Comparison of ENCODE assay signal across 8 cellular contexts in genomic region chr6:43247115-43247999, GRCh38. TPM values are rescaled to one million over a fixed set of nuclear protein-coding genes. Genes with fewer than 3 reads are reported as not detected.
DNase-seq lines count a peak whose midpoint lies in the region; ATAC-seq, FAIRE-seq and TF ChIP-seq lines count a peak whose summit lies in the region.

No MANE protein-coding gene starts in this region.

- intact Hi-C loops in IMR-90 (cut with micrococcal nuclease) (no loop called here), stomach (cut with DNase I; ENCODE audit: low total_unique reads) (no loop called here)

- H3K4me1 ChIP-seq in IMR-90 (ENCODE audit: control insufficient read depth, insufficient read depth, low read length) (no peaks in the 10 kb centered on the region; the same call in 1 of the 2 replicates), neural progenitor cell (peaks cover 14% of the 10 kb centered on the region), stomach (peaks cover 10 to 22% (median 19%) of the 10 kb centered on the region in 4 donors)

- no peak overlapping the region for H3K27ac ChIP-seq in IMR-90 (ENCODE audit: insufficient read depth, low read length)
- H3K27ac ChIP-seq in neural progenitor cell = no peak overlapping the region
- H3K27ac ChIP-seq in stomach = peak overlapping the region in 4 of 5 donors; percentile 35 to 58 (median 56)

- peak overlapping the region; percentile 69 for H3K27ac Mint-ChIP-seq in neural progenitor cell

- H3K36me3 ChIP-seq in IMR-90 (ENCODE audit: control insufficient read depth, insufficient read depth, low read length) (no peaks in the 10 kb centered on the region), neural progenitor cell (no peaks in the 10 kb centered on the region), stomach (no peaks in the 10 kb centered on the region)

- peaks cover 16% of the 10 kb centered on the region for H3F3A ChIP-seq in neural progenitor cell (ENCODE audit: low read depth)

- H3K9me3 Mint-ChIP-seq in neural progenitor cell = no peaks in the 10 kb centered on the region

- no peak for TF ChIP-seq EP300 in stomach (IDR thresholded peaks at IDR 0.05)

- peak; percentile 85 for ATAC-seq in GM21526 (IDR thresholded peaks at IDR 0.05; ENCODE audit: low FRiP score, unreplicated experiment)
- ATAC-seq in IMR-90 (ENCODE audit: low read depth) = peak; percentile 97

- in situ Hi-C loops in IMR-90 (cut with MboI; ENCODE audit: low sequenced_read_pairs) = no loop called here

- H4K5ac ChIP-seq in IMR-90 (ENCODE audit: low read depth, low read length) = no peak overlapping the region

- WGBS in IMR-90 (ENCODE audit: extremely low coverage in 2 of 2, insufficient read length in 1 of 2), 2 experiments = 10% methylated on average over 9 of the region's 46 CpGs; no CpG with 5 or more reads in 1 of the 2 experiments
- 1 to 3% (median 2%) methylated on average over 42 to 46 of the region's 46 CpGs for WGBS in stomach, 5 donors

- H3K4me3 ChIP-seq in IMR-90 (ENCODE audit: insufficient read depth, low read depth, low read length) (peak overlapping the region; percentile 36), neural progenitor cell (peak overlapping the region; percentile 91), stomach (peak overlapping the region; percentile 55 to 84 (median 68))

- H2BK20ac ChIP-seq in IMR-90 (ENCODE audit: low read depth, low read length) = no peak overlapping the region

- H3K14ac ChIP-seq in IMR-90 (replicated peaks; ENCODE audit: low read depth, low read length) = no peak overlapping the region

- BruUV-seq in IMR-90 (replicated peaks; lab: Mats Ljungman, UMichigan) = no TSS peak

- TF ChIP-seq CTCF in IMR-90 (conservative IDR thresholded peaks at IDR 0.05; ENCODE audit: low read depth, low read length) = no peak
- no peak for TF ChIP-seq CTCF in neural progenitor cell (IDR thresholded peaks at IDR 0.05)
- no peak for TF ChIP-seq CTCF in stomach (IDR thresholded peaks at IDR 0.05)

- H3K79me1 ChIP-seq in IMR-90 (ENCODE audit: low read depth in 1 of 2, low read length in 2 of 2) = no peaks in the 10 kb centered on the region

- H3K27me3 ChIP-seq in IMR-90 (ENCODE audit: control insufficient read depth, insufficient read depth, low read length) (peaks cover 80% of the 10 kb centered on the region), neural progenitor cell (peaks cover 49% of the 10 kb centered on the region), stomach (peaks cover 6 to 76% (median 43%) of the 10 kb centered on the region in 3 donors)

- no peak overlapping the region for H2BK5ac ChIP-seq in IMR-90 (ENCODE audit: low read depth, low read length, poor library complexity, severe bottlenecking)

- H4K91ac ChIP-seq in IMR-90 (ENCODE audit: insufficient read depth, low read depth, low read length) = no peak overlapping the region

- no peak overlapping the region for H2AK5ac ChIP-seq in IMR-90 (ENCODE audit: low read depth, low read length)

- H3K9me3 ChIP-seq in IMR-90 (ENCODE audit: control insufficient read depth, insufficient read depth, low read length) (no peaks in the 10 kb centered on the region), neural progenitor cell (ENCODE audit: low read depth) (no peaks in the 10 kb centered on the region), stomach (no peaks in the 10 kb centered on the region)

- POLR2A ChIA-PET in IMR-90 (lab: Charles Lee; ENCODE audit: unreplicated experiment) = no interaction called here

- no peak overlapping the region for H2BK15ac ChIP-seq in IMR-90 (ENCODE audit: low read depth, low read length)

- CTCF ChIA-PET in IMR-90 (lab: Yijun Ruan, JAX) = no interaction called here

- no peak for FAIRE-seq in frontal cortex (lab: Jason Lieb, UNC)

- H3K56ac ChIP-seq in IMR-90 (ENCODE audit: extremely low read depth, insufficient read depth, low read length) = no peak overlapping the region

- H3K4me2 ChIP-seq in IMR-90 (ENCODE audit: low read depth, low read length) = peak overlapping the region; percentile 93
- H3K4me2 ChIP-seq in neural progenitor cell = peak overlapping the region; percentile 97

- peak; percentile 97 for DNase-seq in D341Med (ENCODE audit: low spot score)
- DNase-seq in IMR-90 = peak; percentile 13
- DNase-seq in RPMI7951 (ENCODE audit: low read depth) = peak; percentile 43
- DNase-seq in activated gamma-delta T cell (lab: John Stamatoyannopoulos, UW) = peak; percentile 45
- peak; percentile 88 to 90 for DNase-seq in frontal cortex (ENCODE audit: low spot score in 2 of 2)
- DNase-seq in neural progenitor cell (ENCODE audit: low spot score) = peak; percentile 94
- peak; percentile 82 for DNase-seq in stomach

- TF ChIP-seq RAD21 in IMR-90 (IDR thresholded peaks at IDR 0.05; ENCODE audit: low read length) = no peak

- H3K18ac ChIP-seq in IMR-90 (ENCODE audit: low read depth, low read length) = no peak overlapping the region

- dilution Hi-C loops in IMR-90 (cut with HindIII; ENCODE audit: low sequenced_read_pairs, unreplicated experiment) = no loop called here

- H3K9me1 ChIP-seq in IMR-90 (ENCODE audit: insufficient read depth, low read length) = 0 out of 2 replicates have a peak, but pooled peaks cover 4% of the 10 kb centered on the region

- no peak overlapping the region for H3K23ac ChIP-seq in IMR-90 (ENCODE audit: low read depth, low read length)

- H3K79me2 ChIP-seq in neural progenitor cell (ENCODE audit: low read depth) = no peaks in the 10 kb centered on the region

- peaks cover 10% of the 10 kb centered on the region for H3K27me3 Mint-ChIP-seq in neural progenitor cell (ENCODE audit: insufficient read depth, low read depth)

- H2AFZ ChIP-seq in IMR-90 (replicated peaks; ENCODE audit: low read length, poor library complexity) (peak overlapping the region; percentile 95), neural progenitor cell (replicated peaks) (peak overlapping the region; percentile 71)

- peak overlapping the region; percentile 89 for H3K4me3 Mint-ChIP-seq in neural progenitor cell

- peak overlapping the region; percentile 69 for H2AK9ac ChIP-seq in IMR-90 (replicated peaks; ENCODE audit: low read depth, low read length, poor library complexity)

- H3K36me3 Mint-ChIP-seq in neural progenitor cell = no peaks in the 10 kb centered on the region

- H3K9ac ChIP-seq in IMR-90 (ENCODE audit: low read depth, low read length) (no peak overlapping the region), neural progenitor cell (no peak overlapping the region)

- H3K4ac ChIP-seq in IMR-90 (ENCODE audit: low read depth, low read length) = no peak overlapping the region

- H4K20me1 ChIP-seq in IMR-90 (ENCODE audit: insufficient read depth, low read length) (no peaks in the 10 kb centered on the region), neural progenitor cell (ENCODE audit: low read depth) (no peaks in the 10 kb centered on the region)

- TF ChIP-seq POLR2A in IMR-90 (IDR thresholded peaks at IDR 0.05; ENCODE audit: low read depth, low read length) (no peak), stomach (IDR thresholded peaks at IDR 0.05) (no peak)

- no peak overlapping the region for H4K8ac ChIP-seq in IMR-90 (ENCODE audit: low read depth in 2 of 2, low read length in 2 of 2)

- H3K4me1 Mint-ChIP-seq in neural progenitor cell = peaks cover 35% of the 10 kb centered on the region

- H2BK120ac ChIP-seq in IMR-90 (ENCODE audit: low read depth, low read length) = no peak overlapping the region

TF ChIP-seq in IMR-90, 13 proteins besides CTCF, POLR2A, EP300 and RAD21:
- no peak for TF ChIP-seq RFX5 (IDR thresholded peaks at IDR 0.05; ENCODE audit: low read depth, low read length)
- no peak for TF ChIP-seq MAFK (IDR thresholded peaks at IDR 0.05; ENCODE audit: low read depth, low read length)
- TF ChIP-seq CEBPB (IDR thresholded peaks at IDR 0.05; ENCODE audit: low read depth, low read length) = no peak

RNA-seq across cellular contexts. Expression of gene TTBK1, which starts 4.1 kb away (rescaled TPM):
- total RNA-seq in IMR-90 (2012; rRNA removed) (under 0.01 TPM in 1 of 2 replicates, not detected in the other), frontal cortex (9.8 TPM), neural progenitor cell (ENCODE audit: low replicate concordance) (1.7 and 3.2 TPM in 2 replicates), stomach (under 1 TPM in 2 of 5 donors, not detected in 3; 0.14 to 0.37 TPM)
- polyA plus RNA-seq in IMR-90 (2012; rRNA removed) (0.01 and 0.02 TPM in 2 replicates), stomach (under 1 TPM; 0.05 to 0.15 (median 0.12) TPM)
- polyA plus RNA-seq in IMR-90 (2012; cell fraction: cytosol; rRNA removed) = 0.02 and 0.03 TPM in 2 replicates
- 0.10 and 0.13 TPM in 2 replicates for polyA plus RNA-seq in IMR-90 (2012; cell fraction: nucleus; rRNA removed; ENCODE audit: low replicate concordance)
- total RNA-seq in RPMI7951 (2014; rRNA removed; shearing (Covaris generic)) = not detected in 2 replicates

RNA-seq across cellular contexts. Expression of gene DNPH1, which starts 18.1 kb away (rescaled TPM):
- total RNA-seq in IMR-90 (2012; rRNA removed) (19.0 and 22.8 TPM in 2 replicates), frontal cortex (13.9 TPM), neural progenitor cell (ENCODE audit: low replicate concordance) (25.2 and 113 TPM in 2 replicates), stomach (100 to 1,000 TPM in 1 of 5 donors, 10 to 100 TPM in 3, not detected in 1; 42.9 to 136 (median 66.5) TPM)
- polyA plus RNA-seq in IMR-90 (2012; rRNA removed) (47.8 and 58.0 TPM in 2 replicates), stomach (100 to 1,000 TPM; 109 to 158 (median 113) TPM)
- 192 and 227 TPM in 2 replicates for polyA plus RNA-seq in IMR-90 (2012; cell fraction: cytosol; rRNA removed)
- polyA plus RNA-seq in IMR-90 (2012; cell fraction: nucleus; rRNA removed; ENCODE audit: low replicate concordance) = 42.4 and 83.8 TPM in 2 replicates
- 50.3 and 74.5 TPM in 2 replicates for total RNA-seq in RPMI7951 (2014; rRNA removed; shearing (Covaris generic))

RNA-seq across cellular contexts. Expression of gene SLC22A7, which starts 50.7 kb away (rescaled TPM):
- total RNA-seq in IMR-90 (2012; rRNA removed) = not detected in 2 replicates
- not detected in 2 replicates for polyA plus RNA-seq in IMR-90 (2012; rRNA removed)
- not detected in 2 replicates for polyA plus RNA-seq in IMR-90 (2012; cell fraction: cytosol; rRNA removed)
- not detected in 2 replicates for polyA plus RNA-seq in IMR-90 (2012; cell fraction: nucleus; rRNA removed; ENCODE audit: low replicate concordance)
- total RNA-seq in RPMI7951 (2014; rRNA removed; shearing (Covaris generic)) = not detected in 2 replicates
- total RNA-seq in frontal cortex = 0.41 TPM
- total RNA-seq in neural progenitor cell (ENCODE audit: low replicate concordance) = not detected in 2 replicates
- total RNA-seq in stomach = not detected
- polyA plus RNA-seq in stomach = not detected

Comparison
In these comparisons a context has a peak if more than half of its experiments do, and no peak if none do; other contexts are left out.
1. DNase-seq: peak in every context shown above with its lines; median percentile 97 in D341Med; 94 in neural progenitor cell; 89 in frontal cortex; 82 in stomach; 45 in activated gamma-delta T cell; 43 in RPMI7951; 13 in IMR-90.
2. H3K27ac ChIP-seq: peak in stomach (4 of 5); none in IMR-90 (single experiment) and neural progenitor cell (single experiment).
3. H3K4me3 ChIP-seq: peak in every context shown above with its lines; median percentile 91 in neural progenitor cell; 68 in stomach; 36 in IMR-90.